ENCODE assay signal across 15 cellular contexts in the genomic region with DNA sequence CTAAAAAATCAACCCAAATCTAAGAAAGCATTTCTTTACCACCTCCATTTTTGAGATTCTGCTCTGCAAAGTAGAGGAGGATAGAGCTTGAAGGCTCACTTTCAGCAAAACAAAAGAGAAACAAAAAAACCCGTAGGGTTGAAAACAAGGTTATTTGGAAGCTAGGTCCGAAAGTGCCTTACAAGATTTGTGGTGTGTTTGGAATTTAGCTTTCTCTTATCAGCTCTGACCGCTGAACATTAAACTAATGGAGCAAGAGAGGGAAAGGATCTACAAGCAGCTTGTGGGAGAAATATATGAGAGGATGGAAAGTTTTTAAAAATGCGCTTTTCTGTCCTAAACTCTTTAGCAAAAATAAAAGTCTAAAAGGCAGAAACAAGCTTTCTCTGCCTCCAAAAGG.
"Had no signal": no experiment of that assay in that cellular context is flagged by ENCODE, and none has a peak within 500 bp of the region (broad histone marks: within the 10 kb centered on the region; RNA-seq: fewer than 3 reads in every experiment).

No MANE protein-coding gene starts in this region.

- H3K36me3 ChIP-seq: ascending aorta, upper lobe of right lung had no signal

- H3K27me3 ChIP-seq: ascending aorta, testis, upper lobe of right lung had no signal

- H3K9me3 ChIP-seq: ascending aorta, testis, upper lobe of right lung had no signal

- DNase-seq: activated CD4-positive, alpha-beta T cell treated with anti-CD3 and anti-CD28 coated beads for 1 hour; activated CD4-positive, alpha-beta T cell treated with anti-CD3 and anti-CD28 coated beads, Interleukin-2, amount 50 U/mL, for 48 hours; activated CD8-positive, alpha-beta memory T cell treated with anti-CD3 and anti-CD28 coated beads, Interleukin-2, amount 10 ng/mL, durations not matched to agents 7 days and 5 days; activated effector memory CD4-positive, alpha-beta T cell treated with anti-CD3 and anti-CD28 coated beads, Interleukin-2, amount 50 U/mL, for 16 hours; activated T-cell treated with anti-CD3 and anti-CD28 coated beads, Interleukin-2, amount 50 U/mL, for 24 hours; effector CD4-positive, alpha-beta T cell; stimulated activated CD4-positive, alpha-beta T cell treated with anti-CD3 and anti-CD28 coated beads, Interleukin-4, amount 100 ng/mL, for 4 hours; stimulated activated naive CD8-positive, alpha-beta T cell treated with anti-CD3 and anti-CD28 coated beads, Interleukin-15, amount 100 ng/mL, for 72 hours; upper lobe of right lung had no signal

- H3K4me1 ChIP-seq: ascending aorta, testis, upper lobe of right lung had no signal

- ATAC-seq: activated CD8-positive, alpha-beta memory T cell treated with anti-CD3 and anti-CD28 coated beads, Interleukin-2, amount 10 ng/mL, durations not matched to agents 7 days and 5 days; activated naive CD4-positive, alpha-beta T cell treated with anti-CD3 and anti-CD28 coated beads, Interleukin-2, amount 50 U/mL, for 72 hours; left colon; natural killer cell treated with Interleukin-12 subunit alpha and Interleukin-12 subunit beta and Interleukin-15 and Interleukin-18, amount 100 ng/mL, for 72 hours; stimulated activated naive CD8-positive, alpha-beta T cell treated with anti-CD3 and anti-CD28 coated beads, Interleukin-15, amount 100 ng/mL, for 72 hours had no signal

- H3K4me3 ChIP-seq: ascending aorta, coronary artery, testis, upper lobe of right lung had no signal

- H3K27ac ChIP-seq: ascending aorta, coronary artery, testis, upper lobe of right lung had no signal
